8 cellular contexts compared by ENCODE assay signal in the genomic region with DNA sequence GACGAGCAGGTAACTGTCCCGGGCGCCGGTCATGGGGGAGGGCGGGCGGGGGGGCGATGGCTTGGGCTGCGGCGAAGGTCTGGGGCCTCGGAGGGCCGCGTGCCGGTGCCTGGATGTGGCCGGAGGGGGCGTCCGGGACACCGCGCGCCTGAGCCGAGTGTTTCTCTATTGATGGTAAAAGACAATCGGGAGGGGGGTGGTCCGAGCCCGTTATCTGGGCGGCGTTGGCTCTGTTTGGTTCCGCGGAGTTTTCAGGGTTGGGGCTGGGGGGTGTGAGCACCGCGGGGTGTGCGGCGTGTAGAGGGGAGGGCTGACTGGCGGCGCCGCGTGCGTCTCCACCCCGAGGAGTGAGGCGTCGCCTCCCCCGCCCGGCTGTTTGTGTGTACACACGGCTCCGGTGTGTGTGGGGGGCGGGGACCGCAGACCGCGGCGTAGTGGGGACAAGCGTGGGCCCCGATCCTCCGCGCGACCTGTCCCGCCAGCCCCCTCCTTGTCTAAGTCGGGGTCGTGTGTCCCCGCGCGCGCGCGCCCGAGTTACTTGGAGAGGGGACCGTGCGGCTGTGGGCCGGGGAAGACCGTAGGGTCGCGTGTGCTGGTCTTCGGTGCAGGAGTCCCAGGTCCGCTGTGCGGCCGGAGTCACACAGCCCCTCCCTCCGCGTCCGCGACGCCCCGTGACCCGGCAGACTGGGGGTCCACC. TPM values are rescaled to one million over a fixed set of nuclear protein-coding genes. Genes with fewer than 3 reads are reported as not detected.
DNase-seq lines count a peak whose midpoint lies in the region; ATAC-seq lines count a peak whose summit lies in the region.

No MANE protein-coding gene starts in this region.

- WGBS in aorta, 2 donors, result 0 to 1% methylated on average over 55 to 80 of the region's 80 CpGs

- H3K27me3 ChIP-seq in neuron (ENCODE audit: insufficient read depth, low read length) (no peaks in the 10 kb centered on the region), aorta (ENCODE audit: control insufficient read depth in 1 of 2, insufficient read depth in 2 of 2, low read length in 1 of 2) (no peaks in the 10 kb centered on the region)

- H3K9me3 ChIP-seq in neuron (ENCODE audit: low read length) (no peaks in the 10 kb centered on the region), aorta (ENCODE audit: control insufficient read depth, low read length) (no peaks in the 10 kb centered on the region)

- peak; percentile 17 for ATAC-seq in HG03196 (IDR thresholded peaks at IDR 0.05; ENCODE audit: unreplicated experiment)
- peak; percentile 67 for ATAC-seq in aorta (ENCODE audit: low FRiP score)

- peak overlapping the region; percentile 53 to 89 for H3K27ac ChIP-seq in aorta (ENCODE audit: low read depth in 1 of 2, low read length in 2 of 2)

- H3K36me3 ChIP-seq in neuron (ENCODE audit: insufficient read depth, low read length) (no peaks in the 10 kb centered on the region), aorta (ENCODE audit: control insufficient read depth in 1 of 2, insufficient read depth in 2 of 2, low read length in 1 of 2) (no peaks in the 10 kb centered on the region)

- peak overlapping the region; percentile 83 for H3K4me3 ChIP-seq in neuron (ENCODE audit: low read length)
- peak overlapping the region; percentile 77 to 79 for H3K4me3 ChIP-seq in aorta (ENCODE audit: low read length in 2 of 2)

- DNase-seq in NCI-H2196 (lab: John Stamatoyannopoulos, UW; ENCODE audit: unreplicated experiment) (peak; percentile 29), NCI-H2196 treated with DMSO at 0.1 percent for 48 hours (lab: John Stamatoyannopoulos, UW; ENCODE audit: unreplicated experiment) (no peak), RPMI8226 (peak; percentile 79), glomerular visceral epithelial cell (ENCODE audit: extremely low spot score) (peak; percentile 58), aorta (peak; percentile 76 to 91)
- peak; percentile 59 for DNase-seq in activated naive CD4-positive, alpha-beta T cell treated with anti-CD3 and anti-CD28 coated beads, Interleukin-2, amount 50 U/mL, for 16 hours

- intact Hi-C loops in aorta (cut with DNase I), result loop anchor here (1.0 to 5.0 kb wide), 5 partner anchors 31 to 122 kb away; no protein-coding TSS in a partner anchor

- H2AFZ ChIP-seq in neuron (ENCODE audit: low read depth, low read length), result peak overlapping the region; percentile 78

- H3K4me1 ChIP-seq in neuron (ENCODE audit: insufficient read depth, low read length) (peaks cover 16% of the 10 kb centered on the region), aorta (ENCODE audit: control insufficient read depth in 1 of 2, insufficient read depth in 2 of 2, low read length in 2 of 2) (no peaks in the 10 kb centered on the region)

RNA-seq across cellular contexts. Expression of a gene that starts 1.6 kb away (rescaled TPM):
- 100 to 1,000 TPM in 1 of 2 donors, 10 to 100 TPM in 1; 87.1 to 113 TPM for total RNA-seq in aorta
- 10 to 100 TPM; 14.4 to 99.7 TPM for polyA plus RNA-seq in aorta
